1 cellular context compared by ENCODE assay signal in the genomic region with DNA sequence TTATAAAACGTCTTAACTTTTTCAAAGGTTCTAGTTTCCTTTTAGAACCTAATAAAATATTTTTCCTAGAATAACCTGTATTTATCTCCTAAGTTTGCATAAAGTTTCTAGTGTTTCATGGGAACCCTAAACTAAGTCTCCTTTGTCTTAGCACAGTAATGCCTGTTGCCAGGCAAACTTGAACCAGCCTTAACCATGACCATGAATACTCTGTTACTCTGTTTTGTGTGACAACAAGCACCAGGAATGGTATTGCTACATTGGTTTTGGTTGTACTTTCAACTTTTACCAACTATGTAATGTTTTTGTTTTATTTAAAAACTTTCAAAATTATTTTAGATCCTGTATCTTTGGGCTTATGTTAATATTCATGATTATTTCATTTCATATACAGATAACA.
TF ChIP-seq lines count a peak whose summit lies in the region.

No MANE protein-coding gene starts in this region.

TF ChIP-seq in GM23338, 12 proteins besides CTCF, POLR2A, EP300 and RAD21:
- TF ChIP-seq ZNF462 (CRISPR knock-in tag; IDR thresholded peaks at IDR 0.05) (no peak), ZNF331 (CRISPR knock-in tag; IDR thresholded peaks at IDR 0.05; ENCODE audit: low read depth) (no peak), POLR2AphosphoS5 (IDR thresholded peaks at IDR 0.05; ENCODE audit: low read depth) (no peak), EZH2 (IDR thresholded peaks at IDR 0.05; ENCODE audit: low read depth, unreplicated experiment) (no peak), JUNB (IDR thresholded peaks at IDR 0.05; ENCODE audit: unreplicated experiment) (no peak), STAT1 (IDR thresholded peaks at IDR 0.05; ENCODE audit: unreplicated experiment) (no peak), NANOG (IDR thresholded peaks at IDR 0.05; ENCODE audit: borderline replicate concordance) (no peak), REST (IDR thresholded peaks at IDR 0.05; ENCODE audit: unreplicated experiment) (no peak), EZH2phosphoT487 (IDR thresholded peaks at IDR 0.05; ENCODE audit: unreplicated experiment) (no peak), CREB1 (CRISPR knock-in tag; IDR thresholded peaks at IDR 0.05; ENCODE audit: low read depth) (no peak), ZNF114 (CRISPR knock-in tag; IDR thresholded peaks at IDR 0.05) (no peak)
- TF ChIP-seq, protein P1, sequence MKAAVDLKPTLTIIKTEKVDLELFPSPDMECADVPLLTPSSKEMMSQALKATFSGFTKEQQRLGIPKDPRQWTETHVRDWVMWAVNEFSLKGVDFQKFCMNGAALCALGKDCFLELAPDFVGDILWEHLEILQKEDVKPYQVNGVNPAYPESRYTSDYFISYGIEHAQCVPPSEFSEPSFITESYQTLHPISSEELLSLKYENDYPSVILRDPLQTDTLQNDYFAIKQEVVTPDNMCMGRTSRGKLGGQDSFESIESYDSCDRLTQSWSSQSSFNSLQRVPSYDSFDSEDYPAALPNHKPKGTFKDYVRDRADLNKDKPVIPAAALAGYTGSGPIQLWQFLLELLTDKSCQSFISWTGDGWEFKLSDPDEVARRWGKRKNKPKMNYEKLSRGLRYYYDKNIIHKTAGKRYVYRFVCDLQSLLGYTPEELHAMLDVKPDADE (IDR thresholded peaks at IDR 0.05): no peak
